Comparison of ENCODE assay signal across 8 cellular contexts in the genomic region with DNA sequence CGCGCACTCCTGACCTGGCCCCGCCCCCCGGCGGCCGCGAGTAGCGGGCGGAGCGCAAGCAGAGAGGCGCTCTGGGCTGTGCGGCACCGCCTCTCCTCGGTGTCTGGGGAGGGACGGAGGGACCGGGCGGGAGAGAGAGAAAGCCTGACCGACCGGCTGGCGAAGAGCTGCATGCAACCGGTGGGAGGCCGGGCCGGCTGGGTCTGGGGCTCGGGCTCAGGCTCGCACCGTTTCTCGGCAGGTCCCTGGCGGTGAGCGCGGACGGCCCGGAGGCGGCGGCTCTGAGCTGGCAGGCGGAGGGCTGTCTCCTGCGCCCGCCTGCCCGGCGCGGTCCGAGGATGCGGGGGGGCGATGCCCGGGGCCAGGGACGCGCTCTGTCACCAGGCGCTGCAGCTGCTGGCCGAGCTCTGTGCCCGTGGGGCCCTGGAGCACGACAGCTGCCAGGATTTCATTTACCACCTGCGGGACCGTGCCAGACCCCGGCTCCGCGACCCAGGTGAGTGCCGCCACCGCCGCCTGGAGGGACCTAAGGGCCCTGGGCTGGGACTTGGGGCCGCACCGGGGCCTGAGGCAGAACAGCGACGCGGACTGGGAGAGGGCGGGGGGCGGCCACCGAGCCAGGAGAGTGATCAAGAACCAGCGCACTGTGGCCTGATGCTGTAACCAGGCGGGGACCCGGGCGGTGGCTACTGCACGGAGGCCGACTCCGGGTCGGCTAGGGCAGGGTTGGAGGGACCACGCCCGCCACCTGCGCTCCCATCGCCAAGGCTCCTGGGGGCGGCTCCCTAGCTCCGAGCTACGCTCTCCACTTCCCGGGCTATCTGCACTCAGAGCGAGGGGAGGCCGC. TPM values are rescaled to one million over a fixed set of nuclear protein-coding genes. Genes with fewer than 3 reads are reported as not detected.
DNase-seq lines count a peak whose midpoint lies in the region; ATAC-seq and TF ChIP-seq lines count a peak whose summit lies in the region.

A gene with protein sequence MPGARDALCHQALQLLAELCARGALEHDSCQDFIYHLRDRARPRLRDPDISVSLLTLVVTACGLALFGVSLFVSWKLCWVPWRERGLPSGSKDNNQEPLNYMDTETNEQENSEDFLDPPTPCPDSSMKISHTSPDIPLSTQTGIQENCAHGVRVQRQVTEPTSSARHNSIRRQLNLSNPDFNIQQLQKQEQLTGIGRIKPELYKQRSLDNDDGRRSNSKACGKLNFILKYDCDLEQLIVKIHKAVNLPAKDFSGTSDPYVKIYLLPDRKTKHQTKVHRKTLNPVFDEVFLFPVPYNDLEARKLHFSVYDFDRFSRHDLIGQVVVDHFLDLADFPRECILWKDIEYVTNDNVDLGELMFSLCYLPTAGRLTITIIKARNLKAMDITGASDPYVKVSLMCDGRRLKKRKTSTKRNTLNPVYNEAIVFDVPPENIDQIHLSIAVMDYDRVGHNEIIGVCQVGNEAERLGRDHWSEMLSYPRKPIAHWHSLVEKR (plus strand): TSS at position 69 of the 847 bp plus-strand sequence. CDS start 283 bp downstream, at position 352.

- no peaks in the 10 kb centered on the region for H3K4me1 ChIP-seq in muscle layer of colon (ENCODE audit: insufficient read depth, low read length)

- no peak for TF ChIP-seq POLR2A in GM18505 (IDR thresholded peaks at IDR 0.05; ENCODE audit: borderline replicate concordance, extremely low read depth, insufficient read depth, insufficient read length)

- no peak within 1 kb of the TSS for H3K9ac ChIP-seq in muscle layer of colon (ENCODE audit: low read length)

- H3K4me3 ChIP-seq in WERI-Rb-1 (ENCODE audit: low read depth, low read length), result peak within 1 kb of the TSS; percentile 33
- peak within 1 kb of the TSS; percentile 43 to 54 for H3K4me3 ChIP-seq in muscle layer of colon (ENCODE audit: low read depth in 1 of 2, low read length in 2 of 2)

- TF ChIP-seq CTCF in WERI-Rb-1 (IDR thresholded peaks at IDR 0.05; ENCODE audit: low read depth, low read length), result no peak

- no peak within 1 kb of the TSS for H3K27ac ChIP-seq in WERI-Rb-1
- H3K27ac ChIP-seq in muscle layer of colon (ENCODE audit: low read depth, low read length), result no peak within 1 kb of the TSS

- DNase-seq in WERI-Rb-1 (peak; percentile 53), fibroblast of gingiva (ENCODE audit: low read depth) (peak; percentile 20), ureter (ENCODE audit: low spot score) (peak; percentile 59), activated gamma-delta T cell treated with Interleukin-2 at 50 U/mL for 16 hours (no peak), CD1c-positive myeloid dendritic cell (ENCODE audit: extremely low spot score) (no peak)

- H3K36me3 ChIP-seq in WERI-Rb-1 (no peaks in the 10 kb centered on the region), muscle layer of colon (ENCODE audit: insufficient read depth, low read length) (no peaks in the 10 kb centered on the region)

- H3K27me3 ChIP-seq in WERI-Rb-1 (ENCODE audit: insufficient read depth, low read depth, severe bottlenecking) (peaks cover 57% of the 10 kb centered on the region), muscle layer of colon (ENCODE audit: control insufficient read depth in 1 of 2, insufficient read depth in 2 of 2, low read length in 2 of 2) (peaks cover 0 to 13% of the 10 kb centered on the region in 2 donors)

- H3K9me3 ChIP-seq in WERI-Rb-1 (ENCODE audit: severe bottlenecking), result no peaks in the 10 kb centered on the region
- H3K9me3 ChIP-seq in muscle layer of colon (ENCODE audit: low read length), result no peaks in the 10 kb centered on the region

- peak; percentile 66 for ATAC-seq in GM18505 (IDR thresholded peaks at IDR 0.05; ENCODE audit: unreplicated experiment)
- peak; percentile 89 for ATAC-seq in HG03025 (IDR thresholded peaks at IDR 0.05; ENCODE audit: low FRiP score, unreplicated experiment)

RNA-seq across cellular contexts. Expression of the gene that starts here (rescaled TPM):
- 0.60 TPM for total RNA-seq in ureter

Comparison
In these comparisons a context has a peak if more than half of its experiments do, and no peak if none do; other contexts are left out.
1. Peak in DNase-seq in ureter; RNA of the gene not detected or under 1 TPM.
2. DNase-seq: peak in WERI-Rb-1 (single experiment) and fibroblast of gingiva (single experiment); none in activated gamma-delta T cell treated with Interleukin-2 at 50 U/mL for 16 hours (single experiment) and CD1c-positive myeloid dendritic cell (single experiment).